Comparison of ENCODE assay signal across 28 cellular contexts in the genomic region with DNA sequence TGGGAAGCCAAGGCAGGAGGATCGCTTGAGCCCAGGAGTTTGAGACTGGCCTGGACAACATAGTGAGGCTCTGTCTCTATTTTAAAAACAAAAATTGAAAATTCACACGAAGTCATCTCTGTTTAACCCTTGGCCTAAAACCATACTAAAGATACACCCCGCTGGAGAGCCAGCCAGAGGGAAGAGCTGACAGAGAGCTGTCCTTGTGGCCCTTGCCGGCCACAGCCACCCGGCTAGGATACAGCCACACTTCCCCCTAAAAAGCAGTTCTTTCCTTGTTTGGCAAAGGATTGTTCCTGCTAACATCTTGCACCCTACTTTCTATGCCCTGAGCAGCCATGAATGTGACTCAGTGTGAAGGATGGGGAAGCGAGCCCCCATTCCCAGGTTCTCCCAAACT.
"Had no signal": no experiment of that assay in that cellular context is flagged by ENCODE, and none has a peak within 500 bp of the region (broad histone marks: within the 10 kb centered on the region; RNA-seq: fewer than 3 reads in every experiment).

No MANE protein-coding gene starts in this region.

- H3K4me2 ChIP-seq: KMS-11 had no signal

- H3K9me3 ChIP-seq: SJSA1 had no signal

- H3K36me3 Mint-ChIP-seq: activated naive CD4-positive, alpha-beta T cell treated with anti-CD3 and anti-CD28 coated beads, Interleukin-2, amount 10 ng/mL, durations not matched to agents 7 days and 5 days; activated naive CD8-positive, alpha-beta T cell treated with anti-CD3 and anti-CD28 coated beads for 36 hours had no signal

- DNase-seq: activated B cell treated with CpG ODN at 0.5 μM for 24 hours; activated CD4-positive, alpha-beta T cell treated with anti-CD3 and anti-CD28 coated beads for 1 hour; activated CD4-positive, alpha-beta T cell treated with anti-CD3 and anti-CD28 coated beads, Interleukin-2, amount 10 ng/mL, durations not matched to agents 24 days and 14 days; activated CD4-positive, alpha-beta T cell treated with anti-CD3 and anti-CD28 coated beads, Interleukin-2, amount 50 U/mL, for 48 hours; activated gamma-delta T cell treated with Interleukin-2 at 50 U/mL for 16 hours; activated naive CD4-positive, alpha-beta T cell treated with anti-CD3 and anti-CD28 coated beads, Interleukin-2, amount 10 ng/mL, durations not matched to agents 7 days and 5 days; activated naive CD8-positive, alpha-beta T cell treated with anti-CD3 and anti-CD28 coated beads for 36 hours; activated T-cell treated with anti-CD3 and anti-CD28 coated beads for 4 hours; activated T-cell treated with anti-CD3 and anti-CD28 coated beads, Interleukin-2, amount 50 U/mL, for 72 hours; brain microvascular endothelial cell; MV-4-11; NCI-H1105; NCI-H1436; NCI-H187; NCI-H2081; NCI-H510A treated with DMSO at 0.1 percent for 48 hours; NCI-H69; NK-92 treated with Interleukin-12 subunit alpha and Interleukin-12 subunit beta, amount 100 ng/mL, for 24 hours; OCI-M1; RPMI8226; SHP77; T-helper 17 cell; T-helper 9 cell had no signal

- H3K27ac ChIP-seq: brain microvascular endothelial cell, KMS-11, SJSA1 had no signal

- H3K27me3 ChIP-seq: brain microvascular endothelial cell, SJSA1 had no signal

- H3K9ac ChIP-seq: KMS-11 had no signal

- H3K27ac Mint-ChIP-seq: activated B cell treated with CpG ODN at 0.5 μM for 24 hours; activated CD4-positive, alpha-beta T cell treated with anti-CD3 and anti-CD28 coated beads, Interleukin-2, amount 10 ng/mL, durations not matched to agents 24 days and 14 days; activated naive CD4-positive, alpha-beta T cell treated with anti-CD3 and anti-CD28 coated beads, Interleukin-2, amount 10 ng/mL, durations not matched to agents 7 days and 5 days; activated naive CD8-positive, alpha-beta T cell treated with anti-CD3 and anti-CD28 coated beads for 36 hours; activated T-cell treated with anti-CD3 and anti-CD28 coated beads, Interleukin-2, amount 50 U/mL, for 72 hours; activated T-helper 2 cell treated with anti-CD3 and anti-CD28 coated beads, Interferon-gamma antibody, Interleukin-2, Interleukin-4, amounts not matched to agents 10 μg/mL and 5 μg/mL and 100 μg/mL, durations not matched to agents 14 hours and 24 hours and 36 hours; T-helper 17 cell had no signal

- H3K4me3 ChIP-seq: SJSA1 had no signal

- H3K27me3 Mint-ChIP-seq: activated CD4-positive, alpha-beta T cell treated with anti-CD3 and anti-CD28 coated beads, Interleukin-2, amount 10 ng/mL, durations not matched to agents 24 days and 14 days; activated naive CD8-positive, alpha-beta T cell treated with anti-CD3 and anti-CD28 coated beads for 36 hours had no signal

- ATAC-seq: activated T-cell treated with anti-CD3 and anti-CD28 coated beads, Interleukin-2, amount 50 U/mL, for 72 hours; Panc1; SK-N-SH treated with all-trans-retinoic acid at 6 μM for 48 hours; T-helper 17 cell had no signal

- H3K4me3 Mint-ChIP-seq: activated B cell treated with CpG ODN at 0.5 μM for 24 hours; activated CD4-positive, alpha-beta T cell treated with anti-CD3 and anti-CD28 coated beads, Interleukin-2, amount 10 ng/mL, durations not matched to agents 24 days and 14 days; activated naive CD4-positive, alpha-beta T cell treated with anti-CD3 and anti-CD28 coated beads, Interleukin-2, amount 10 ng/mL, durations not matched to agents 7 days and 5 days; activated naive CD8-positive, alpha-beta T cell treated with anti-CD3 and anti-CD28 coated beads for 36 hours; activated T-cell treated with anti-CD3 and anti-CD28 coated beads, Interleukin-2, amount 50 U/mL, for 72 hours; T-helper 17 cell had no signal

- H3K36me3 ChIP-seq: brain microvascular endothelial cell, SJSA1 had no signal

- H3K9me3 Mint-ChIP-seq: activated B cell treated with CpG ODN at 0.5 μM for 24 hours; activated CD4-positive, alpha-beta T cell treated with anti-CD3 and anti-CD28 coated beads, Interleukin-2, amount 10 ng/mL, durations not matched to agents 24 days and 14 days; activated naive CD4-positive, alpha-beta T cell treated with anti-CD3 and anti-CD28 coated beads, Interleukin-2, amount 10 ng/mL, durations not matched to agents 7 days and 5 days; activated naive CD8-positive, alpha-beta T cell treated with anti-CD3 and anti-CD28 coated beads for 36 hours; activated T-cell treated with anti-CD3 and anti-CD28 coated beads, Interleukin-2, amount 50 U/mL, for 72 hours; activated T-helper 2 cell treated with anti-CD3 and anti-CD28 coated beads, Interferon-gamma antibody, Interleukin-2, Interleukin-4, amounts not matched to agents 10 μg/mL and 5 μg/mL and 100 μg/mL, durations not matched to agents 14 hours and 24 hours and 36 hours had no signal
